ENCODE assay signal across 8 cellular contexts in the genomic region with DNA sequence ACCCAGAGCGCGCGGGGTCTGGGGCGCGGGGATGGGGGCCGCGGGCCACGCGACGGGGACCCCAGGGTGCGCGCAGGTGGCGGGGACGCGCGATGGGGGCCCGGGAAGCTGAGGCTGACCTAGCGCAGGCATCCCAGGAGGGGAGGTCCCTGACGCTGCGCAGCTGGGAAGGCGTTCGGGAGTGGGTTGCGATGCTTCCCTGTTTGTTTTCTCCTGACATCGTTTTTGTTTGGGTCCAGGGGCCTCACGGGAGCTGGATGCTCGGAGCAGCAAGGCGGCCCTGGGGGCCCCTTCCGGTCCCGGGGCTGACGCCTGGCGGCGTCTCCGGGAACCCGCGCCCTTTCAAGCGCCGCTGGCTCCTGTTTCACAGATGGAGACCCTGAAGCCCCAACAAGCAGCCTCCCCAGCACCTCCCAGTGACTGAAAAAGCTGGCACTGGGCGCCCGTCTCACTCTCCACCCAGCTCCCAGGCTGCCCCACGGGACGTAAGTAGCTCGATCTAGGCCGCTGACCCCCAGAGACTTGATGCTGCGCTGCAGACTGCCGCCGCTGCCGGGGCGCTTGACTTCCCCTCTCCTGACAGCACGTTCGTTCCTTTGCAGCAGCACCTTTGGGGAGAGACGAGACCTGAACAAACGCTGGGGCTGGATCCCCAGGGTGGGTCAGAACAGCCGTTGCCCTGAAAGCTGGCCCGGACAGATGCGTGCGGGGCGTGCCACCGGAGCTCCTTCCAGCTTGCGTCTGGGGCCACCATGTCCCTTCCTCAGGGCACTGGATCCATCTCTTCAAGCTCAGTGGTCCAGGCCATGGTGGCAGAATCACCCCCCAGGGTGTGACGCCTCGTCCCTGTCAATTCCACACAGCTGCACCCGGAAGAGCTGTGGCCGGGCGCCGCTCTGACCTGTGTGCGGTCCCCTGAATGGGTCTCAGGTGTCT. TPM values are rescaled to one million over a fixed set of nuclear protein-coding genes. Genes with fewer than 3 reads are reported as not detected.
DNase-seq lines count a peak whose midpoint lies in the region; ATAC-seq and TF ChIP-seq lines count a peak whose summit lies in the region.

No MANE protein-coding gene starts in this region.

- H3K27me3 ChIP-seq in AG04450 (ENCODE audit: control insufficient read depth, insufficient read depth, low read length) (no peaks in the 10 kb centered on the region), OCI-LY1 (ENCODE audit: insufficient read depth, low read length) (no peaks in the 10 kb centered on the region), neuronal stem cell (ENCODE audit: control insufficient read depth in 3 of 3, insufficient read depth in 3 of 3, low read depth in 1 of 3, low read length in 3 of 3) (no peaks in the 10 kb centered on the region), thyroid gland (no peaks in the 10 kb centered on the region)

- no peaks in the 10 kb centered on the region for H3K4me1 Mint-ChIP-seq in activated T-helper 1 cell treated with anti-CD3 and anti-CD28 coated beads, Interleukin-12 subunit alpha, Interleukin-12 subunit beta, Interleukin-2, Interleukin-4 antibody, amounts not matched to agents 30 ng/mL and 10 ng/mL and 1 ng/mL, durations not matched to agents 14 hours and 24 hours and 36 hours (ENCODE audit: low read depth)

- no peaks in the 10 kb centered on the region for H3K9me2 ChIP-seq in OCI-LY1 (ENCODE audit: low read depth, low read length)

- peak overlapping the region; percentile 83 for H3K23ac ChIP-seq in neuronal stem cell (ENCODE audit: low read depth, low read length, poor library complexity)

- H3K9ac ChIP-seq in OCI-LY1 (ENCODE audit: low read length) (peak overlapping the region; percentile 68), neuronal stem cell (ENCODE audit: low read depth, low read length, poor library complexity) (peak overlapping the region; percentile 81)

- H3K4me1 ChIP-seq in OCI-LY1 (ENCODE audit: insufficient read depth, low read length, severe bottlenecking) (peaks cover 7% of the 10 kb centered on the region), neuronal stem cell (ENCODE audit: control insufficient read depth in 2 of 2, insufficient read depth in 1 of 2, low read depth in 1 of 2, low read length in 2 of 2) (peaks cover 9 to 12% of the 10 kb centered on the region in 2 donors), thyroid gland (peaks cover 8 to 10% of the 10 kb centered on the region in 2 donors)

- H3K14ac ChIP-seq in neuronal stem cell (ENCODE audit: low read length): no peak overlapping the region

- H3K4me3 ChIP-seq in AG04450 (ENCODE audit: low read depth, low read length) (peak overlapping the region; percentile 90), OCI-LY1 (ENCODE audit: low read depth, low read length, poor library complexity, severe bottlenecking) (peak overlapping the region; percentile 77), neuronal stem cell (ENCODE audit: low read length in 2 of 2) (peak overlapping the region; percentile 88 to 97), thyroid gland (replicated peaks in 1 of 3) (peak overlapping the region; percentile 86 to 95 (median 87))

- H3K36me3 ChIP-seq in OCI-LY1 (ENCODE audit: insufficient read depth, low read length) (peaks cover 9% of the 10 kb centered on the region; the same call in 1 of the 2 replicates), neuronal stem cell (replicated peaks in 1 of 2; ENCODE audit: control insufficient read depth in 2 of 2, insufficient read depth in 2 of 2, low read length in 2 of 2) (peaks cover 19 to 45% of the 10 kb centered on the region in 2 donors), thyroid gland (no peaks in the 10 kb centered on the region)

- peak; percentile 28 for ATAC-seq in GM18517 (IDR thresholded peaks at IDR 0.05; ENCODE audit: unreplicated experiment)
- peak; percentile 41 for ATAC-seq in HG03064 (IDR thresholded peaks at IDR 0.05; ENCODE audit: low read depth, unreplicated experiment)

- H2AK5ac ChIP-seq in neuronal stem cell (ENCODE audit: low read depth, low read length): peak overlapping the region; percentile 68

- H3K36me3 Mint-ChIP-seq in activated T-helper 1 cell treated with anti-CD3 and anti-CD28 coated beads, Interleukin-12 subunit alpha, Interleukin-12 subunit beta, Interleukin-2, Interleukin-4 antibody, amounts not matched to agents 30 ng/mL and 10 ng/mL and 1 ng/mL, durations not matched to agents 14 hours and 24 hours and 36 hours (ENCODE audit: low read depth): peaks cover 3% of the 10 kb centered on the region

- H3K9me3 Mint-ChIP-seq in activated T-helper 1 cell treated with anti-CD3 and anti-CD28 coated beads, Interleukin-12 subunit alpha, Interleukin-12 subunit beta, Interleukin-2, Interleukin-4 antibody, amounts not matched to agents 30 ng/mL and 10 ng/mL and 1 ng/mL, durations not matched to agents 14 hours and 24 hours and 36 hours: no peaks in the 10 kb centered on the region

- TF ChIP-seq CTCF in AG04450 (IDR thresholded peaks at IDR 0.05; ENCODE audit: low read depth, low read length) (peak; percentile 37), OCI-LY1 (IDR thresholded peaks at IDR 0.05; ENCODE audit: low read length) (peak; percentile 21; the same call in 1 of the 2 replicates), thyroid gland (IDR thresholded peaks at IDR 0.05) (peak in 1 of 6 experiments; percentile 12)

- H4K8ac ChIP-seq in neuronal stem cell (ENCODE audit: low read depth, low read length): no peak overlapping the region

- intact Hi-C loops in activated T-helper 1 cell treated with anti-CD3 and anti-CD28 coated beads, Interleukin-12 subunit alpha, Interleukin-12 subunit beta, Interleukin-2, Interleukin-4 antibody, amounts not matched to agents 30 ng/mL and 10 ng/mL and 1 ng/mL, durations not matched to agents 14 hours and 24 hours and 36 hours (cut with micrococcal nuclease): loop anchor here (1.0 to 5.0 kb wide), 6 partner anchors 34 to 609 kb away; a partner anchor contains a TSS
- intact Hi-C loops in thyroid gland (cut with DNase I): loop anchor here (5.0 kb wide), 1 partner anchor 41 kb away; a partner anchor contains a TSS

- CTCF ChIA-PET in AG04450 (lab: Charles Lee): interaction anchor here (0.7 to 3.2 kb wide), 6 partner anchors 32 to 245 kb away, joined by 3 to 20 read pairs (median 9); no protein-coding TSS in a partner anchor

- no peak overlapping the region for H4K91ac ChIP-seq in neuronal stem cell (ENCODE audit: low read depth, low read length, poor library complexity)

- TF ChIP-seq POLR2A in thyroid gland (IDR thresholded peaks at IDR 0.05): no peak

- H4K20me1 ChIP-seq in OCI-LY1 (ENCODE audit: insufficient read depth, low read length): no peaks in the 10 kb centered on the region

- peaks cover 4% of the 10 kb centered on the region for H3K79me1 ChIP-seq in neuronal stem cell (ENCODE audit: low read depth, low read length)

- H2AFZ ChIP-seq in OCI-LY1 (ENCODE audit: low read length) (no peak overlapping the region), neuronal stem cell (ENCODE audit: low read length) (peak overlapping the region; percentile 96)

- no peak overlapping the region for H2BK15ac ChIP-seq in neuronal stem cell (ENCODE audit: low read length)

- H3K4me2 ChIP-seq in OCI-LY1 (ENCODE audit: low read length) (peak overlapping the region; percentile 67), neuronal stem cell (ENCODE audit: insufficient read depth, low read length, poor library complexity, severe bottlenecking) (peak overlapping the region; percentile 59)

- no peak overlapping the region for H2BK120ac ChIP-seq in neuronal stem cell (ENCODE audit: low read depth, low read length)

- DNase-seq in AG04450 (ENCODE audit: low read depth, low spot score): no peak
- DNase-seq in activated T-helper 1 cell treated with anti-CD3 and anti-CD28 coated beads, Interleukin-12 subunit alpha, Interleukin-12 subunit beta, Interleukin-2, Interleukin-4 antibody, amounts not matched to agents 30 ng/mL and 10 ng/mL and 1 ng/mL, durations not matched to agents 14 hours and 24 hours and 36 hours (ENCODE audit: low spot score): peak; percentile 36
- peak; percentile 8 for DNase-seq in fibroblast of the conjunctiva (ENCODE audit: low read depth)
- peak; percentile 65 for DNase-seq in neuronal stem cell (ENCODE audit: low spot score)
- DNase-seq in thyroid gland: peak; percentile 43 to 51

- H2BK12ac ChIP-seq in neuronal stem cell (ENCODE audit: low read length): peak overlapping the region; percentile 30

- H3K4ac ChIP-seq in neuronal stem cell (ENCODE audit: low read length): no peak overlapping the region

- POLR2A ChIA-PET in AG04450 (lab: Yijun Ruan, JAX): interaction anchor here (0.8 to 2.5 kb wide), 4 partner anchors 13 to 110 kb away, joined by 3 to 9 read pairs (median 6); a partner anchor contains a TSS

- WGBS in neuronal stem cell (ENCODE audit: extremely low coverage in 2 of 2, insufficient read length in 2 of 2, insufficient replicate concordance in 1 of 2), 2 donors: no CpG with 5 or more reads among the region's 66 CpGs
- WGBS in thyroid gland, 2 donors: 27 to 46% methylated on average over 21 to 26 of the region's 66 CpGs

- H3K4me3 Mint-ChIP-seq in activated T-helper 1 cell treated with anti-CD3 and anti-CD28 coated beads, Interleukin-12 subunit alpha, Interleukin-12 subunit beta, Interleukin-2, Interleukin-4 antibody, amounts not matched to agents 30 ng/mL and 10 ng/mL and 1 ng/mL, durations not matched to agents 14 hours and 24 hours and 36 hours: peak overlapping the region; percentile 79

- no peak overlapping the region for H3K27ac Mint-ChIP-seq in activated T-helper 1 cell treated with anti-CD3 and anti-CD28 coated beads, Interleukin-12 subunit alpha, Interleukin-12 subunit beta, Interleukin-2, Interleukin-4 antibody, amounts not matched to agents 30 ng/mL and 10 ng/mL and 1 ng/mL, durations not matched to agents 14 hours and 24 hours and 36 hours

- peak overlapping the region; percentile 10 for H2BK5ac ChIP-seq in neuronal stem cell (ENCODE audit: low read length)

- H3F3A ChIP-seq in OCI-LY1 (ENCODE audit: insufficient read depth, low read length): no peaks in the 10 kb centered on the region

- no peaks in the 10 kb centered on the region for H3K27me3 Mint-ChIP-seq in activated T-helper 1 cell treated with anti-CD3 and anti-CD28 coated beads, Interleukin-12 subunit alpha, Interleukin-12 subunit beta, Interleukin-2, Interleukin-4 antibody, amounts not matched to agents 30 ng/mL and 10 ng/mL and 1 ng/mL, durations not matched to agents 14 hours and 24 hours and 36 hours (ENCODE audit: insufficient read depth)

- no peaks in the 10 kb centered on the region for H3K79me2 ChIP-seq in OCI-LY1 (ENCODE audit: insufficient read depth, low read length)

- H3K18ac ChIP-seq in neuronal stem cell (ENCODE audit: low read length): peak overlapping the region; percentile 93

- H3K27ac ChIP-seq in AG04450 (ENCODE audit: low read depth, low read length) (peak overlapping the region; percentile 21), OCI-LY1 (ENCODE audit: low read depth, low read length, poor library complexity, severe bottlenecking) (no peak overlapping the region), neuronal stem cell (replicated peaks; ENCODE audit: low read length) (peak overlapping the region; percentile 79), thyroid gland (peak overlapping the region in 2 of 3 donors; percentile 40 to 56)

- H3K9me3 ChIP-seq in AG04450 (ENCODE audit: control insufficient read depth, insufficient read depth, low read length) (no peaks in the 10 kb centered on the region), OCI-LY1 (ENCODE audit: low read length) (no peaks in the 10 kb centered on the region), neuronal stem cell (replicated peaks in 1 of 2; ENCODE audit: control insufficient read depth in 2 of 2, insufficient read depth in 1 of 2, low read depth in 1 of 2, low read length in 2 of 2) (no peaks in the 10 kb centered on the region), thyroid gland (no peaks in the 10 kb centered on the region)

RNA-seq across cellular contexts. Expression of a gene that starts 0.6 kb away (rescaled TPM):
- 20.2 and 20.3 TPM in 2 replicates for polyA plus RNA-seq in AG04450 (2011; rRNA removed)
- 12.8 and 14.1 TPM in 2 replicates for polyA minus RNA-seq in AG04450 (2011; rRNA and poly(A)+ RNA removed)
- total RNA-seq in activated T-helper 1 cell treated with anti-CD3 and anti-CD28 coated beads, Interleukin-12 subunit alpha, Interleukin-12 subunit beta, Interleukin-2, Interleukin-4 antibody, amounts not matched to agents 30 ng/mL and 10 ng/mL and 1 ng/mL, durations not matched to agents 14 hours and 24 hours and 36 hours: 12.3 and 14.5 TPM in 2 replicates
- polyA plus RNA-seq in neuronal stem cell (2013, experiment 1 of 2): 33.0 TPM
- 33.5 TPM for polyA plus RNA-seq in neuronal stem cell (2013, experiment 2 of 2)
- total RNA-seq in thyroid gland: 10 to 100 TPM; 26.4 to 29.3 (median 27.2) TPM

RNA-seq across cellular contexts. Expression of a gene that starts 33.8 kb away (rescaled TPM):
- polyA plus RNA-seq in AG04450 (2011; rRNA removed): 9.0 and 10.7 TPM in 2 replicates
- polyA minus RNA-seq in AG04450 (2011; rRNA and poly(A)+ RNA removed): 19.7 and 27.4 TPM in 2 replicates
- 5.4 and 5.8 TPM in 2 replicates for total RNA-seq in activated T-helper 1 cell treated with anti-CD3 and anti-CD28 coated beads, Interleukin-12 subunit alpha, Interleukin-12 subunit beta, Interleukin-2, Interleukin-4 antibody, amounts not matched to agents 30 ng/mL and 10 ng/mL and 1 ng/mL, durations not matched to agents 14 hours and 24 hours and 36 hours
- 18.5 TPM for polyA plus RNA-seq in neuronal stem cell (2013, experiment 1 of 2)
- polyA plus RNA-seq in neuronal stem cell (2013, experiment 2 of 2): 18.8 TPM
- total RNA-seq in thyroid gland: 10 to 100 TPM; 15.0 to 25.7 (median 20.5) TPM

RNA-seq across cellular contexts. Expression of a gene that starts 42.0 kb away (rescaled TPM):
- polyA plus RNA-seq in AG04450 (2011; rRNA removed): 7.1 and 7.2 TPM in 2 replicates
- polyA minus RNA-seq in AG04450 (2011; rRNA and poly(A)+ RNA removed): 8.3 and 12.5 TPM in 2 replicates
- 34.2 and 36.7 TPM in 2 replicates for total RNA-seq in activated T-helper 1 cell treated with anti-CD3 and anti-CD28 coated beads, Interleukin-12 subunit alpha, Interleukin-12 subunit beta, Interleukin-2, Interleukin-4 antibody, amounts not matched to agents 30 ng/mL and 10 ng/mL and 1 ng/mL, durations not matched to agents 14 hours and 24 hours and 36 hours
- polyA plus RNA-seq in neuronal stem cell (2013, experiment 1 of 2): 47.9 TPM
- polyA plus RNA-seq in neuronal stem cell (2013, experiment 2 of 2): 50.2 TPM
- 10 to 100 TPM; 21.6 to 42.7 (median 28.7) TPM for total RNA-seq in thyroid gland
